11 cellular contexts compared by ENCODE assay signal in the genomic region with DNA sequence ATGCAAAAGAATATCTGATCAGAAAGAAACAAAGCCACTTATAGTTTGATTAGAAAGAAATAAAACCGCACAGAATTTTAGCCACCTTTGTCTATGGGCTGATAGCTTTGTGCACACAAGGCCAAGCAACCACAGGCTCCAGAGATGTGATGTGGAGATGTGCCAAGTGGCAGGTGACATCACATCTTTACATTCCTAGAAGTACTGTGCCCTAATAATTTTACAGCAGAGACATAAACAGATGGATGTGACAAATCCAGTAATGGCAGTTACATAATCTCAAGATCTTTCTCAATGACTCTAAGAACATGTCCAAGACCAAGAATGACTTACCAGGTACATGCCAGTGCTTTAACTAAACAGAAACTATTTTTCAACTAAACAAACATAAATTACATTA.
DNase-seq lines count a peak whose midpoint lies in the region; FAIRE-seq and TF ChIP-seq lines count a peak whose summit lies in the region.
"Had no signal": no experiment of that assay in that cellular context is flagged by ENCODE, and none has a peak within 500 bp of the region (broad histone marks: within the 10 kb centered on the region; RNA-seq: fewer than 3 reads in every experiment).

No MANE protein-coding gene starts in this region.

- POLR2A ChIA-PET in activated CD4-positive, alpha-beta memory T cell treated with anti-CD3 and anti-CD28 coated beads, Interleukin-2, amount 10 ng/mL, durations not matched to agents 7 days and 5 days (lab: Charles Lee) = interaction anchor here (0.9 to 4.0 kb wide), 2 partner anchors 51 to 159 kb away, joined by 3 to 31 read pairs; partner anchors contain the start of gene LTN1

- peaks cover 43% of the 10 kb centered on the region for H3K36me3 Mint-ChIP-seq in activated CD4-positive, alpha-beta memory T cell treated with anti-CD3 and anti-CD28 coated beads, Interleukin-2, amount 10 ng/mL, durations not matched to agents 7 days and 5 days (ENCODE audit: low read depth)

- peak overlapping the region; percentile 96 for H3K27ac Mint-ChIP-seq in activated CD4-positive, alpha-beta memory T cell treated with anti-CD3 and anti-CD28 coated beads, Interleukin-2, amount 10 ng/mL, durations not matched to agents 7 days and 5 days
- H3K27ac Mint-ChIP-seq: stimulated activated naive B cell treated with anti-CD40 and anti-IgM and Interleukin-4, amounts not matched to agents 10 μg/mL and 1 μg/mL and 100 μg/mL, for 72 hours had no signal

- 93 to 97% methylated on average over 1 of the region's 1 CpG for WGBS in lower leg skin, 2 donors

- H3K4me1 Mint-ChIP-seq in activated CD4-positive, alpha-beta memory T cell treated with anti-CD3 and anti-CD28 coated beads, Interleukin-2, amount 10 ng/mL, durations not matched to agents 7 days and 5 days = peaks cover 67% of the 10 kb centered on the region

- FAIRE-seq in G401.6 (lab: Jason Lieb, UNC) = peak; percentile 3

- DNase-seq in SIG-M5 treated with dmso at 0.1 percent for 504 hours (lab: John Stamatoyannopoulos, UW; ENCODE audit: unreplicated experiment) (peak; percentile 32), SIG-M5 (lab: John Stamatoyannopoulos, UW) (no peak), kidney tubule cell (ENCODE audit: low spot score) (peak; percentile 60), NCI-H2029 (lab: John Stamatoyannopoulos, UW) (no peak), SW480 (ENCODE audit: low spot score) (no peak), lower leg skin (ENCODE audit: low spot score in 2 of 2) (no peak)
- DNase-seq in activated CD4-positive, alpha-beta memory T cell treated with anti-CD3 and anti-CD28 coated beads, Interleukin-2, amount 10 ng/mL, durations not matched to agents 7 days and 5 days = no peak
- DNase-seq: COR-L47; MM.1S; stimulated activated naive B cell treated with anti-CD40 and anti-IgM and Interleukin-4, amounts not matched to agents 10 μg/mL and 1 μg/mL and 100 μg/mL, for 72 hours had no signal

- TF ChIP-seq CTCF in lower leg skin (IDR thresholded peaks at IDR 0.05) = no peak

- no peaks in the 10 kb centered on the region for H3K9me3 Mint-ChIP-seq in activated CD4-positive, alpha-beta memory T cell treated with anti-CD3 and anti-CD28 coated beads, Interleukin-2, amount 10 ng/mL, durations not matched to agents 7 days and 5 days

- CTCF ChIA-PET in activated CD4-positive, alpha-beta memory T cell treated with anti-CD3 and anti-CD28 coated beads, Interleukin-2, amount 10 ng/mL, durations not matched to agents 7 days and 5 days (lab: Charles Lee) = interaction anchor here (2.4 kb wide), 1 partner anchor 51 kb away, joined by 9 read pairs; a partner anchor contains a TSS

- no peak overlapping the region for H3K4me3 ChIP-seq in lower leg skin (ENCODE audit: low read depth, poor library complexity, severe bottlenecking)

- no peaks in the 10 kb centered on the region for H3K27me3 Mint-ChIP-seq in activated CD4-positive, alpha-beta memory T cell treated with anti-CD3 and anti-CD28 coated beads, Interleukin-2, amount 10 ng/mL, durations not matched to agents 7 days and 5 days

- intact Hi-C loops in lower leg skin (cut with DNase I; ENCODE audit: low total_unique reads) = no loop called here

- peak overlapping the region; percentile 23 for H3K4me3 Mint-ChIP-seq in activated CD4-positive, alpha-beta memory T cell treated with anti-CD3 and anti-CD28 coated beads, Interleukin-2, amount 10 ng/mL, durations not matched to agents 7 days and 5 days
- H3K4me3 Mint-ChIP-seq: stimulated activated naive B cell treated with anti-CD40 and anti-IgM and Interleukin-4, amounts not matched to agents 10 μg/mL and 1 μg/mL and 100 μg/mL, for 72 hours had no signal

- TF ChIP-seq POLR2A in lower leg skin (IDR thresholded peaks at IDR 0.05) = no peak

Comparison
In these comparisons a context has a peak if more than half of its experiments do, and no peak if none do; other contexts are left out.
1. DNase-seq: peak in SIG-M5 treated with dmso at 0.1 percent for 504 hours (single experiment) and kidney tubule cell (single experiment); none in SIG-M5 (single experiment), activated CD4-positive, alpha-beta memory T cell treated with anti-CD3 and anti-CD28 coated beads, Interleukin-2, amount 10 ng/mL, durations not matched to agents 7 days and 5 days (single experiment), NCI-H2029 (single experiment), SW480 (single experiment) and lower leg skin (0 of 2).